Comparison of ENCODE assay signal across 1 cellular context in the genomic region with DNA sequence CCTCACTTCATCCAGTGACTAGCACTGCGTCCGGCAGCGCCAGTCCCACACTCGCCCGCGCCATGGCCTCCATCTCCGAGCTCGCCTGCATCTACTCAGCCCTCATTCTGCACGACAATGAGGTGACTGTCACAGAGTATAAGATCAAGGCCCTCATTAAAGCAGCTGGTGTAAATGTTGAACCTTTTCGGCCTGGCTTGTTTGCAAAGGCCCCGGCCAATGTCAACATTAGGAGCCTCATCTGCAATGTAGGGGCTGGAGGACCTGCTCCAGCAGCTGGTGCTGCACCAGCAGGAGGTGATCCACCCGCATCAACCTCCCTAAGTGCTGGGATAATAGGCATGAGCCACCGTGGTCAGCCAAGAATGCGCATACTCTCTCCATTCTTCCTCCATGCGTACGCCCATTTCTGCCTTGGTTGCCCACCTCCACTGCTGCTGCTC.
TF ChIP-seq lines count a peak whose summit lies in the region.

No MANE protein-coding gene starts in this region.

TF ChIP-seq in liver, 16 proteins besides CTCF, POLR2A, EP300 and RAD21 (continued from another document):
- TF ChIP-seq ATF3 (IDR thresholded peaks at IDR 0.05) = no peak
- TF ChIP-seq, protein P1, sequence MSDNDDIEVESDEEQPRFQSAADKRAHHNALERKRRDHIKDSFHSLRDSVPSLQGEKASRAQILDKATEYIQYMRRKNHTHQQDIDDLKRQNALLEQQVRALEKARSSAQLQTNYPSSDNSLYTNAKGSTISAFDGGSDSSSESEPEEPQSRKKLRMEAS (IDR thresholded peaks at IDR 0.05) = no peak
